In genomic region chr5:55231476-55232193, GRCh38 we compare ENCODE assay signal across 2 cellular contexts.
TF ChIP-seq lines count a peak whose summit lies in the region.

No MANE protein-coding gene starts in this region.

TF ChIP-seq in HepG2, 621 proteins besides CTCF, POLR2A, EP300 and RAD21 (continues in another document):
- no peak for TF ChIP-seq NFE2L2 (IDR thresholded peaks at IDR 0.05; ENCODE audit: low read length)
- TF ChIP-seq DMTF1 (CRISPR knock-in tag; IDR thresholded peaks at IDR 0.05) = no peak
- no peak for TF ChIP-seq SYNCRIP (IDR thresholded peaks at IDR 0.05; ENCODE audit: insufficient read depth, low read depth, low read length)
- no peak for TF ChIP-seq FOXK2 (IDR thresholded peaks at IDR 0.05)
- TF ChIP-seq, protein P1, sequence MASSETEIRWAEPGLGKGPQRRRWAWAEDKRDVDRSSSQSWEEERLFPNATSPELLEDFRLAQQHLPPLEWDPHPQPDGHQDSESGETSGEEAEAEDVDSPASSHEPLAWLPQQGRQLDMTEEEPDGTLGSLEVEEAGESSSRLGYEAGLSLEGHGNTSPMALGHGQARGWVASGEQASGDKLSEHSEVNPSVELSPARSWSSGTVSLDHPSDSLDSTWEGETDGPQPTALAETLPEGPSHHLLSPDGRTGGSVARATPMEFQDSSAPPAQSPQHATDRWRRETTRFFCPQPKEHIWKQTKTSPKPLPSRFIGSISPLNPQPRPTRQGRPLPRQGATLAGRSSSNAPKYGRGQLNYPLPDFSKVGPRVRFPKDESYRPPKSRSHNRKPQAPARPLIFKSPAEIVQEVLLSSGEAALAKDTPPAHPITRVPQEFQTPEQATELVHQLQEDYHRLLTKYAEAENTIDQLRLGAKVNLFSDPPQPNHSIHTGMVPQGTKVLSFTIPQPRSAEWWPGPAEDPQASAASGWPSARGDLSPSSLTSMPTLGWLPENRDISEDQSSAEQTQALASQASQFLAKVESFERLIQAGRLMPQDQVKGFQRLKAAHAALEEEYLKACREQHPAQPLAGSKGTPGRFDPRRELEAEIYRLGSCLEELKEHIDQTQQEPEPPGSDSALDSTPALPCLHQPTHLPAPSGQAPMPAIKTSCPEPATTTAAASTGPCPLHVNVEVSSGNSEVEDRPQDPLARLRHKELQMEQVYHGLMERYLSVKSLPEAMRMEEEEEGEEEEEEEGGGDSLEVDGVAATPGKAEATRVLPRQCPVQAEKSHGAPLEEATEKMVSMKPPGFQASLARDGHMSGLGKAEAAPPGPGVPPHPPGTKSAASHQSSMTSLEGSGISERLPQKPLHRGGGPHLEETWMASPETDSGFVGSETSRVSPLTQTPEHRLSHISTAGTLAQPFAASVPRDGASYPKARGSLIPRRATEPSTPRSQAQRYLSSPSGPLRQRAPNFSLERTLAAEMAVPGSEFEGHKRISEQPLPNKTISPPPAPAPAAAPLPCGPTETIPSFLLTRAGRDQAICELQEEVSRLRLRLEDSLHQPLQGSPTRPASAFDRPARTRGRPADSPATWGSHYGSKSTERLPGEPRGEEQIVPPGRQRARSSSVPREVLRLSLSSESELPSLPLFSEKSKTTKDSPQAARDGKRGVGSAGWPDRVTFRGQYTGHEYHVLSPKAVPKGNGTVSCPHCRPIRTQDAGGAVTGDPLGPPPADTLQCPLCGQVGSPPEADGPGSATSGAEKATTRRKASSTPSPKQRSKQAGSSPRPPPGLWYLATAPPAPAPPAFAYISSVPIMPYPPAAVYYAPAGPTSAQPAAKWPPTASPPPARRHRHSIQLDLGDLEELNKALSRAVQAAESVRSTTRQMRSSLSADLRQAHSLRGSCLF (CRISPR knock-in tag; IDR thresholded peaks at IDR 0.05; ENCODE audit: borderline replicate concordance) = no peak
- no peak for TF ChIP-seq POGZ (CRISPR knock-in tag; IDR thresholded peaks at IDR 0.05)
- TF ChIP-seq ARID3A (IDR thresholded peaks at IDR 0.05; ENCODE audit: low read depth, low read length) = no peak
- peak; percentile 35 for TF ChIP-seq HNRNPLL (IDR thresholded peaks at IDR 0.05; ENCODE audit: low read depth, low read length, poor library complexity, severe bottlenecking)
- TF ChIP-seq ZNF800 (CRISPR knock-in tag; IDR thresholded peaks at IDR 0.05) = peak; percentile 32; the same call in 1 of the 2 replicates
- no peak for TF ChIP-seq HMGA1 (CRISPR knock-in tag; conservative IDR thresholded peaks at IDR 0.05)
- no peak for TF ChIP-seq SP2 (CRISPR knock-in tag; IDR thresholded peaks at IDR 0.05)

TF ChIP-seq in WTC11, 78 proteins besides CTCF, POLR2A, EP300 and RAD21:
- TF ChIP-seq ETV6 (CRISPR knock-in tag; IDR thresholded peaks at IDR 0.05) = no peak
TF ChIP-seq in WTC11: peak in this region for 0.
